1 cellular context compared by ENCODE assay signal in the genomic region with DNA sequence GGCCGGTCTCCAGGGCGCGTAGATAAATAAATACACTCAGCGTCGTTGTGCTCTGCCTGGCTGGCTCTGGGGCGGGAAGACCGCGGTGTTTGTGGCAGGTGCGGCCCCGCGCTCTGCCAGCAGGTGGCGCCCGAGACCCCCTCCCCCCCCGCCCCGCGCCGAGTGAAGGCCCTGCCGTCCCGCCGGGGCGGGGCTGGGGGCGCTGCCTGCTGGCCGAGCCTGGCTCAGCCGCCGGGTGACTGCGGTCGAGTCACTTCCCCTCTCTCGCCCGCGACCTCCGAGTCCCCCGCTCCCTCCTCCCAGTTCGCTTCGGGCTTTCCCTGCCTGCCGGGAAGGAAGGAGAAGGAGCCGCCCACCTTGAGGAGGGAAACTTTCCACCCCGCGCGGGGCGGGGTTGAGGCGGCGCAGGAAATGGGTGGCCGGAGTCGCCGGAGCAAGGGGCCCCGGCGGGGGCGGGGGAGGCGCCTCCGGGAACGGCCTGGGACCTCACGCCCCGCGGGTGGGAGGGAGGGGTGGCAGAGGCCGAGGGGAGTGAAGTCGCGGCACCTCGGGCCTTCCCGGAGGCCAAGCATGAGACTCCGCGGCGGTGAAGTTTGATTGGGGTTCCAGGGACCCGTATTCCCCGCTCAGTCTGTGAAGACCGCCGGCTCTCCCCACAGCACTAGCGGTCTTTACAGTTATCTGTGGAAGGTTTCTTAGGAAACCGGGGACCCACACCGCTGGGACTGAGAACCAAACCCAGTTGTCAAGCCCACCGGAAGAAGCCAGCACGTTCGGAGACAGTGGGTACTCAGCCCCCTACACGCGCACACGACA.
TF ChIP-seq lines count a peak whose summit lies in the region.

No MANE protein-coding gene starts in this region.

TF ChIP-seq in GM12878, 131 proteins besides CTCF, POLR2A, EP300 and RAD21 (continued from another document):
- TF ChIP-seq, protein P1, sequence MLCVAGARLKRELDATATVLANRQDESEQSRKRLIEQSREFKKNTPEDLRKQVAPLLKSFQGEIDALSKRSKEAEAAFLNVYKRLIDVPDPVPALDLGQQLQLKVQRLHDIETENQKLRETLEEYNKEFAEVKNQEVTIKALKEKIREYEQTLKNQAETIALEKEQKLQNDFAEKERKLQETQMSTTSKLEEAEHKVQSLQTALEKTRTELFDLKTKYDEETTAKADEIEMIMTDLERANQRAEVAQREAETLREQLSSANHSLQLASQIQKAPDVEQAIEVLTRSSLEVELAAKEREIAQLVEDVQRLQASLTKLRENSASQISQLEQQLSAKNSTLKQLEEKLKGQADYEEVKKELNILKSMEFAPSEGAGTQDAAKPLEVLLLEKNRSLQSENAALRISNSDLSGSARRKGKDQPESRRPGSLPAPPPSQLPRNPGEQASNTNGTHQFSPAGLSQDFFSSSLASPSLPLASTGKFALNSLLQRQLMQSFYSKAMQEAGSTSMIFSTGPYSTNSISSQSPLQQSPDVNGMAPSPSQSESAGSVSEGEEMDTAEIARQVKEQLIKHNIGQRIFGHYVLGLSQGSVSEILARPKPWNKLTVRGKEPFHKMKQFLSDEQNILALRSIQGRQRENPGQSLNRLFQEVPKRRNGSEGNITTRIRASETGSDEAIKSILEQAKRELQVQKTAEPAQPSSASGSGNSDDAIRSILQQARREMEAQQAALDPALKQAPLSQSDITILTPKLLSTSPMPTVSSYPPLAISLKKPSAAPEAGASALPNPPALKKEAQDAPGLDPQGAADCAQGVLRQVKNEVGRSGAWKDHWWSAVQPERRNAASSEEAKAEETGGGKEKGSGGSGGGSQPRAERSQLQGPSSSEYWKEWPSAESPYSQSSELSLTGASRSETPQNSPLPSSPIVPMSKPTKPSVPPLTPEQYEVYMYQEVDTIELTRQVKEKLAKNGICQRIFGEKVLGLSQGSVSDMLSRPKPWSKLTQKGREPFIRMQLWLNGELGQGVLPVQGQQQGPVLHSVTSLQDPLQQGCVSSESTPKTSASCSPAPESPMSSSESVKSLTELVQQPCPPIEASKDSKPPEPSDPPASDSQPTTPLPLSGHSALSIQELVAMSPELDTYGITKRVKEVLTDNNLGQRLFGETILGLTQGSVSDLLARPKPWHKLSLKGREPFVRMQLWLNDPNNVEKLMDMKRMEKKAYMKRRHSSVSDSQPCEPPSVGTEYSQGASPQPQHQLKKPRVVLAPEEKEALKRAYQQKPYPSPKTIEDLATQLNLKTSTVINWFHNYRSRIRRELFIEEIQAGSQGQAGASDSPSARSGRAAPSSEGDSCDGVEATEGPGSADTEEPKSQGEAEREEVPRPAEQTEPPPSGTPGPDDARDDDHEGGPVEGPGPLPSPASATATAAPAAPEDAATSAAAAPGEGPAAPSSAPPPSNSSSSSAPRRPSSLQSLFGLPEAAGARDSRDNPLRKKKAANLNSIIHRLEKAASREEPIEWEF (IDR thresholded peaks at IDR 0.05; ENCODE audit: insufficient replicate concordance, low read depth, low read length): no peak
- TF ChIP-seq MEF2A (IDR thresholded peaks at IDR 0.05; ENCODE audit: insufficient read depth, low read depth, low read length): peak; percentile 76
- TF ChIP-seq RCOR1 (conservative IDR thresholded peaks at IDR 0.05; ENCODE audit: low read depth, low read length): no peak
- TF ChIP-seq ZNF384 (IDR thresholded peaks at IDR 0.05; ENCODE audit: borderline replicate concordance, low read depth, low read length): no peak
- TF ChIP-seq NFXL1 (IDR thresholded peaks at IDR 0.05; ENCODE audit: borderline replicate concordance): no peak
- TF ChIP-seq, protein P2, sequence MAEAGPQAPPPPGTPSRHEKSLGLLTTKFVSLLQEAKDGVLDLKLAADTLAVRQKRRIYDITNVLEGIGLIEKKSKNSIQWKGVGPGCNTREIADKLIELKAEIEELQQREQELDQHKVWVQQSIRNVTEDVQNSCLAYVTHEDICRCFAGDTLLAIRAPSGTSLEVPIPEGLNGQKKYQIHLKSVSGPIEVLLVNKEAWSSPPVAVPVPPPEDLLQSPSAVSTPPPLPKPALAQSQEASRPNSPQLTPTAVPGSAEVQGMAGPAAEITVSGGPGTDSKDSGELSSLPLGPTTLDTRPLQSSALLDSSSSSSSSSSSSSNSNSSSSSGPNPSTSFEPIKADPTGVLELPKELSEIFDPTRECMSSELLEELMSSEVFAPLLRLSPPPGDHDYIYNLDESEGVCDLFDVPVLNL (IDR thresholded peaks at IDR 0.05; ENCODE audit: low read depth, low read length): no peak
- no peak for TF ChIP-seq NRF1 (conservative IDR thresholded peaks at IDR 0.05; ENCODE audit: low read depth, low read length)
- TF ChIP-seq RFX5 (IDR thresholded peaks at IDR 0.05; ENCODE audit: low read depth, low read length): no peak
- TF ChIP-seq, protein P3, sequence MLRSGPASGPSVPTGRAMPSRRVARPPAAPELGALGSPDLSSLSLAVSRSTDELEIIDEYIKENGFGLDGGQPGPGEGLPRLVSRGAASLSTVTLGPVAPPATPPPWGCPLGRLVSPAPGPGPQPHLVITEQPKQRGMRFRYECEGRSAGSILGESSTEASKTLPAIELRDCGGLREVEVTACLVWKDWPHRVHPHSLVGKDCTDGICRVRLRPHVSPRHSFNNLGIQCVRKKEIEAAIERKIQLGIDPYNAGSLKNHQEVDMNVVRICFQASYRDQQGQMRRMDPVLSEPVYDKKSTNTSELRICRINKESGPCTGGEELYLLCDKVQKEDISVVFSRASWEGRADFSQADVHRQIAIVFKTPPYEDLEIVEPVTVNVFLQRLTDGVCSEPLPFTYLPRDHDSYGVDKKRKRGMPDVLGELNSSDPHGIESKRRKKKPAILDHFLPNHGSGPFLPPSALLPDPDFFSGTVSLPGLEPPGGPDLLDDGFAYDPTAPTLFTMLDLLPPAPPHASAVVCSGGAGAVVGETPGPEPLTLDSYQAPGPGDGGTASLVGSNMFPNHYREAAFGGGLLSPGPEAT (IDR thresholded peaks at IDR 0.05; ENCODE audit: low read depth): peak; percentile 90
- no peak for TF ChIP-seq FOS (IDR thresholded peaks at IDR 0.05; ENCODE audit: borderline replicate concordance, extremely low read depth, insufficient read length)
- TF ChIP-seq IKZF2 (IDR thresholded peaks at IDR 0.05): peak; percentile 97 to 98
- TF ChIP-seq, protein P4, sequence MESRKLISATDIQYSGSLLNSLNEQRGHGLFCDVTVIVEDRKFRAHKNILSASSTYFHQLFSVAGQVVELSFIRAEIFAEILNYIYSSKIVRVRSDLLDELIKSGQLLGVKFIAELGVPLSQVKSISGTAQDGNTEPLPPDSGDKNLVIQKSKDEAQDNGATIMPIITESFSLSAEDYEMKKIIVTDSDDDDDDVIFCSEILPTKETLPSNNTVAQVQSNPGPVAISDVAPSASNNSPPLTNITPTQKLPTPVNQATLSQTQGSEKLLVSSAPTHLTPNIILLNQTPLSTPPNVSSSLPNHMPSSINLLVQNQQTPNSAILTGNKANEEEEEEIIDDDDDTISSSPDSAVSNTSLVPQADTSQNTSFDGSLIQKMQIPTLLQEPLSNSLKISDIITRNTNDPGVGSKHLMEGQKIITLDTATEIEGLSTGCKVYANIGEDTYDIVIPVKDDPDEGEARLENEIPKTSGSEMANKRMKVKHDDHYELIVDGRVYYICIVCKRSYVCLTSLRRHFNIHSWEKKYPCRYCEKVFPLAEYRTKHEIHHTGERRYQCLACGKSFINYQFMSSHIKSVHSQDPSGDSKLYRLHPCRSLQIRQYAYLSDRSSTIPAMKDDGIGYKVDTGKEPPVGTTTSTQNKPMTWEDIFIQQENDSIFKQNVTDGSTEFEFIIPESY (IDR thresholded peaks at IDR 0.05): no peak
- TF ChIP-seq, protein P5, sequence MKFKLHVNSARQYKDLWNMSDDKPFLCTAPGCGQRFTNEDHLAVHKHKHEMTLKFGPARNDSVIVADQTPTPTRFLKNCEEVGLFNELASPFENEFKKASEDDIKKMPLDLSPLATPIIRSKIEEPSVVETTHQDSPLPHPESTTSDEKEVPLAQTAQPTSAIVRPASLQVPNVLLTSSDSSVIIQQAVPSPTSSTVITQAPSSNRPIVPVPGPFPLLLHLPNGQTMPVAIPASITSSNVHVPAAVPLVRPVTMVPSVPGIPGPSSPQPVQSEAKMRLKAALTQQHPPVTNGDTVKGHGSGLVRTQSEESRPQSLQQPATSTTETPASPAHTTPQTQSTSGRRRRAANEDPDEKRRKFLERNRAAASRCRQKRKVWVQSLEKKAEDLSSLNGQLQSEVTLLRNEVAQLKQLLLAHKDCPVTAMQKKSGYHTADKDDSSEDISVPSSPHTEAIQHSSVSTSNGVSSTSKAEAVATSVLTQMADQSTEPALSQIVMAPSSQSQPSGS (IDR thresholded peaks at IDR 0.05; ENCODE audit: low read length): no peak
- no peak for TF ChIP-seq RAD51 (IDR thresholded peaks at IDR 0.05)
- TF ChIP-seq PML (IDR thresholded peaks at IDR 0.05; ENCODE audit: low read length): no peak
- no peak for TF ChIP-seq BMI1 (IDR thresholded peaks at IDR 0.05; ENCODE audit: borderline replicate concordance)
- no peak for TF ChIP-seq TCF7 (IDR thresholded peaks at IDR 0.05; ENCODE audit: borderline replicate concordance)
- peak; percentile 54; the same call in 1 of the 2 replicates for TF ChIP-seq BCL11A (IDR thresholded peaks at IDR 0.05; ENCODE audit: low read depth, low read length)
- TF ChIP-seq BACH1 (IDR thresholded peaks at IDR 0.05; ENCODE audit: borderline replicate concordance): peak; percentile 86
- no peak for TF ChIP-seq EZH2 (IDR thresholded peaks at IDR 0.05; ENCODE audit: borderline replicate concordance, control insufficient read depth, low read depth, low read length)
- TF ChIP-seq POU2F2 (IDR thresholded peaks at IDR 0.05; ENCODE audit: borderline replicate concordance, low read depth, low read length): no peak
- TF ChIP-seq, protein P6, sequence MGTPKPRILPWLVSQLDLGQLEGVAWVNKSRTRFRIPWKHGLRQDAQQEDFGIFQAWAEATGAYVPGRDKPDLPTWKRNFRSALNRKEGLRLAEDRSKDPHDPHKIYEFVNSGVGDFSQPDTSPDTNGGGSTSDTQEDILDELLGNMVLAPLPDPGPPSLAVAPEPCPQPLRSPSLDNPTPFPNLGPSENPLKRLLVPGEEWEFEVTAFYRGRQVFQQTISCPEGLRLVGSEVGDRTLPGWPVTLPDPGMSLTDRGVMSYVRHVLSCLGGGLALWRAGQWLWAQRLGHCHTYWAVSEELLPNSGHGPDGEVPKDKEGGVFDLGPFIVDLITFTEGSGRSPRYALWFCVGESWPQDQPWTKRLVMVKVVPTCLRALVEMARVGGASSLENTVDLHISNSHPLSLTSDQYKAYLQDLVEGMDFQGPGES (IDR thresholded peaks at IDR 0.05): no peak
- TF ChIP-seq MYB (IDR thresholded peaks at IDR 0.05; ENCODE audit: borderline replicate concordance, low read depth, low read length): no peak
- TF ChIP-seq HDGF (IDR thresholded peaks at IDR 0.05): 0 out of 2 replicates have a peak, but pooled peaks have one; percentile 21
